ENCODE assay signal across 8 cellular contexts in the genomic region with DNA sequence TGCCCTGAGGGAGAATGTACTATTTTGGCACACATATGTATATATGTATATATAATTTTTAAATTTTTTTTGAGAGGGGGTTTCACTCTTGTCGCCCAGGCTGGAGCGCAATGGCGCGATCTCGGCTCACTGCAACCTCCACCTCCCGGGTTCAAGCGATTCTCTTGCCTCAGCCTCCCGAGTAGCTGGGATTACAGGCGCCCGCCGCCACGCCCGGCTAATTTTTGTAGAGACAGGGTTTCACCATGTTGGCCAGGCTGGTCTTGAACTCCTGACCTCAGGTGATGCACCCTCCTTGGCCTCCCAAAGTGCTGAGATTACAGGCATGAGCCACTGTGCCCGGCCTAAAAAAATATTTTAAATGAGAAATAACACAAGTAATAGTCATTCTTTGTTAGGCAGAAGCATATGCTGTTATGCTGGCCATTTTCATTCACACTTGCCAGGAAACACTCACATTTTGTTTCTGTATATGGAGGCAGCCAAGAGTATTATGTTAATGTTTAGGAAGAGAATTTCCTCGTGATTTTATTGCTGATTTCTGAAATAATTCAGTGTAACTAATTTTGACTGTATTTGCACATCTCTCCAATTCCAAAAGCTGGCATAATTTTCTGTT. TPM values are rescaled to one million over a fixed set of nuclear protein-coding genes. Genes with fewer than 3 reads are reported as not detected.
DNase-seq lines count a peak whose midpoint lies in the region; ATAC-seq and TF ChIP-seq lines count a peak whose summit lies in the region.
"Not testable (repeated sequence)": the region's sequence is repeated elsewhere in the genome, so short reads cannot be mapped to it uniquely, and the experiment has no call there.

No MANE protein-coding gene starts in this region.

- peaks cover 37% of the 10 kb centered on the region for H3K4me1 ChIP-seq in ACC112 (ENCODE audit: control insufficient read depth, insufficient read depth, low read length, unreplicated experiment)
- peaks cover 52% of the 10 kb centered on the region for H3K4me1 ChIP-seq in GM23338 (ENCODE audit: insufficient read depth)
- peaks cover 0 to 28% (median 2%) of the 10 kb centered on the region in 4 donors for H3K4me1 ChIP-seq in Peyer's patch
- H3K4me1 ChIP-seq in right atrium auricular region = peaks cover 0 to 63% of the 10 kb centered on the region in 2 donors
- H3K4me1 ChIP-seq in muscle layer of duodenum (ENCODE audit: control insufficient read depth in 1 of 2, insufficient read depth in 2 of 2, low read length in 2 of 2) = peaks cover 9 to 17% of the 10 kb centered on the region in 2 donors
- peaks cover 37 to 60% (median 53%) of the 10 kb centered on the region in 3 donors for H3K4me1 ChIP-seq in skeletal muscle tissue (ENCODE audit: control insufficient read depth in 3 of 3, insufficient read depth in 3 of 3, low read length in 3 of 3)

- not testable (repeated sequence) for H3K9me3 Mint-ChIP-seq in GM23338; activated naive CD4-positive, alpha-beta T cell treated with anti-CD3 and anti-CD28 coated beads, Interleukin-2, amount 10 ng/mL, durations not matched to agents 7 days and 5 days

- DNase-seq in GM23338 (ENCODE audit: low spot score); Peyer's patch; activated naive CD4-positive, alpha-beta T cell treated with anti-CD3 and anti-CD28 coated beads, Interleukin-2, amount 10 ng/mL, durations not matched to agents 7 days and 5 days; dorsolateral prefrontal cortex; right atrium auricular region (ENCODE audit: low spot score): not testable (repeated sequence)

- H3K4me3 ChIP-seq in ACC112 (ENCODE audit: low read depth, low read length) (peak overlapping the region; percentile 88), GM23338 (peak overlapping the region; percentile 79), Peyer's patch (peak overlapping the region; percentile 82 to 95 (median 84)), dorsolateral prefrontal cortex (peak overlapping the region; percentile 55 to 92 (median 79)), right atrium auricular region (peak overlapping the region; percentile 87 to 97), muscle layer of duodenum (ENCODE audit: low read depth in 1 of 2, low read length in 2 of 2) (peak overlapping the region; percentile 83 to 95), skeletal muscle tissue (ENCODE audit: low read length in 3 of 3) (peak overlapping the region; percentile 76 to 93 (median 78))

- not testable (repeated sequence) for H4K20me1 ChIP-seq in GM23338 (replicated peaks; ENCODE audit: insufficient read depth)

- H2AFZ ChIP-seq in ACC112 (ENCODE audit: low read length, unreplicated experiment); GM23338: not testable (repeated sequence)

- peak overlapping the region; percentile 83 for H3K4me3 Mint-ChIP-seq in GM23338
- H3K4me3 Mint-ChIP-seq in activated naive CD4-positive, alpha-beta T cell treated with anti-CD3 and anti-CD28 coated beads, Interleukin-2, amount 10 ng/mL, durations not matched to agents 7 days and 5 days = peak overlapping the region; percentile 92

- TF ChIP-seq CTCF in GM23338 (conservative IDR thresholded peaks at IDR 0.05; ENCODE audit: low read depth in 2 of 2); Peyer's patch (IDR thresholded peaks at IDR 0.05); dorsolateral prefrontal cortex (IDR thresholded peaks at IDR 0.05 in 54 of 56, conservative IDR thresholded peaks at IDR 0.05 in 2 of 56; ENCODE audit: low read depth in 1 of 56, partially characterized antibody in 56 of 56); right atrium auricular region (IDR thresholded peaks at IDR 0.05): not testable (repeated sequence)

- intact Hi-C loops in dorsolateral prefrontal cortex (cut with DNase I) = not testable (repeated sequence)

- not testable (repeated sequence) for H3K27me3 ChIP-seq in ACC112 (ENCODE audit: insufficient read depth, low read length); Peyer's patch; dorsolateral prefrontal cortex; right atrium auricular region; muscle layer of duodenum (ENCODE audit: low read depth, low read length); skeletal muscle tissue (ENCODE audit: control insufficient read depth in 3 of 3, insufficient read depth in 3 of 3, low read length in 3 of 3)
- peaks cover 41% of the 10 kb centered on the region for H3K27me3 ChIP-seq in GM23338 (ENCODE audit: insufficient read depth)

- H3K79me2 ChIP-seq in ACC112 (ENCODE audit: control insufficient read depth, insufficient read depth, low read length, unreplicated experiment) (peaks cover 28% of the 10 kb centered on the region), GM23338 (replicated peaks; ENCODE audit: insufficient read depth) (peaks cover 10% of the 10 kb centered on the region; the same call in 1 of the 2 replicates)

- CTCF ChIA-PET in activated naive CD4-positive, alpha-beta T cell treated with anti-CD3 and anti-CD28 coated beads, Interleukin-2, amount 10 ng/mL, durations not matched to agents 7 days and 5 days (lab: Charles Lee) = interaction anchor here (0.8 to 2.4 kb wide), 4 partner anchors 15 to 99 kb away, joined by 3 to 9 read pairs (median 4); no protein-coding TSS in a partner anchor

- not testable (repeated sequence) for H3F3A ChIP-seq in GM23338 (replicated peaks; ENCODE audit: low read depth)

- peaks cover 24% of the 10 kb centered on the region for H3K27me3 Mint-ChIP-seq in GM23338 (ENCODE audit: insufficient read depth, low read depth, poor library complexity)
- H3K27me3 Mint-ChIP-seq in activated naive CD4-positive, alpha-beta T cell treated with anti-CD3 and anti-CD28 coated beads, Interleukin-2, amount 10 ng/mL, durations not matched to agents 7 days and 5 days = not testable (repeated sequence)

- not testable (repeated sequence) for H3K36me3 Mint-ChIP-seq in GM23338 (ENCODE audit: low read depth)
- H3K36me3 Mint-ChIP-seq in activated naive CD4-positive, alpha-beta T cell treated with anti-CD3 and anti-CD28 coated beads, Interleukin-2, amount 10 ng/mL, durations not matched to agents 7 days and 5 days = peaks cover 33% of the 10 kb centered on the region

- not testable (repeated sequence) for ATAC-seq in GM23338

- peak overlapping the region; percentile 86 to 98 (median 96) for H3K9ac ChIP-seq in skeletal muscle tissue (ENCODE audit: low read depth in 1 of 3, low read length in 3 of 3)

- TF ChIP-seq POLR2A in Peyer's patch (IDR thresholded peaks at IDR 0.05) = not testable (repeated sequence)

- not testable (repeated sequence) for H3K36me3 ChIP-seq in ACC112 (ENCODE audit: insufficient read depth, low read length); GM23338 (ENCODE audit: insufficient read depth)
- H3K36me3 ChIP-seq in Peyer's patch = peaks cover 0 to 16% (median 0%) of the 10 kb centered on the region in 3 donors
- peaks cover 21% of the 10 kb centered on the region for H3K36me3 ChIP-seq in right atrium auricular region
- H3K36me3 ChIP-seq in muscle layer of duodenum (ENCODE audit: control insufficient read depth in 1 of 2, insufficient read depth in 2 of 2, low read length in 2 of 2) = peaks cover 18 to 19% of the 10 kb centered on the region in 2 donors
- H3K36me3 ChIP-seq in skeletal muscle tissue (ENCODE audit: control insufficient read depth in 3 of 3, insufficient read depth in 3 of 3, low read length in 3 of 3) = peaks cover 0 to 11% (median 10%) of the 10 kb centered on the region in 3 donors

- H3K9me2 ChIP-seq in GM23338 (ENCODE audit: insufficient read depth) = not testable (repeated sequence)

- not testable (repeated sequence) for H3K9me3 ChIP-seq in Peyer's patch; right atrium auricular region; muscle layer of duodenum (ENCODE audit: control insufficient read depth in 1 of 2, low read length in 2 of 2); skeletal muscle tissue (ENCODE audit: control insufficient read depth in 3 of 3, low read length in 3 of 3)

- H3K27ac Mint-ChIP-seq in GM23338 = not testable (repeated sequence)
- peak overlapping the region; percentile 90 for H3K27ac Mint-ChIP-seq in activated naive CD4-positive, alpha-beta T cell treated with anti-CD3 and anti-CD28 coated beads, Interleukin-2, amount 10 ng/mL, durations not matched to agents 7 days and 5 days

- H3K27ac ChIP-seq in ACC112 (ENCODE audit: low read depth, low read length) (peak overlapping the region; percentile 82), Peyer's patch (peak overlapping the region; percentile 96 to 99 (median 98)), dorsolateral prefrontal cortex (peak overlapping the region in 51 of 59 donors; percentile 13 to 98 (median 93)), right atrium auricular region (peak overlapping the region; percentile 99), muscle layer of duodenum (ENCODE audit: low read length) (peak overlapping the region; percentile 96), skeletal muscle tissue (ENCODE audit: low read depth, low read length) (peak overlapping the region; percentile 98)
- H3K27ac ChIP-seq in GM23338 (ENCODE audit: low read depth) = not testable (repeated sequence)

- peak overlapping the region; percentile 91 for H3K4me2 ChIP-seq in GM23338

- peaks cover 41% of the 10 kb centered on the region for H3K4me1 Mint-ChIP-seq in GM23338
- H3K4me1 Mint-ChIP-seq in activated naive CD4-positive, alpha-beta T cell treated with anti-CD3 and anti-CD28 coated beads, Interleukin-2, amount 10 ng/mL, durations not matched to agents 7 days and 5 days = peaks cover 74% of the 10 kb centered on the region

RNA-seq across cellular contexts. Expression of gene MAP3K8, which starts 1.6 kb away (rescaled TPM):
- 3.5 and 6.1 TPM in 2 replicates for total RNA-seq in GM23338 (2014; rRNA removed; shearing (Covaris generic))
- 4.7 and 5.0 TPM in 2 replicates for polyA plus RNA-seq in GM23338 (2016; fragmentation: Nextera tagmentation; extraction: Ambion mirVana)
- total RNA-seq in Peyer's patch (10 to 100 TPM in 3 of 4 donors, 1 to 10 TPM in 1; 3.5 to 19.0 (median 11.5) TPM), dorsolateral prefrontal cortex (10 to 100 TPM in 57 of 120 experiments, 1 to 10 TPM in 63; 2.7 to 29.1 (median 9.8) TPM), right atrium auricular region (10 to 100 TPM; 10.6 to 18.9 TPM), skeletal muscle tissue (16.7 TPM)
